In genomic region chr18:10901329-10901728, GRCh38 we compare ENCODE assay signal across 22 cellular contexts.
"Had no signal": no experiment of that assay in that cellular context is flagged by ENCODE, and none has a peak within 500 bp of the region (broad histone marks: within the 10 kb centered on the region; RNA-seq: fewer than 3 reads in every experiment).

No MANE protein-coding gene starts in this region.

- DNase-seq: islet precursor cell; left ventricle myocardium superior; lower lobe of right lung; mammary epithelial cell; mesenchymal stem cell; naive thymus-derived CD8-positive, alpha-beta T cell; nucleus accumbens; pancreas; posterior cingulate gyrus; retina; right cardiac atrium; sigmoid colon; small intestine; spleen; stimulated activated CD4-positive, alpha-beta T cell treated with anti-CD3 and anti-CD28 coated beads, Interleukin-4, amount 100 ng/mL, for 24 hours; stimulated activated naive CD4-positive, alpha-beta T cell; tibial artery; uterus had no signal

- H3K27me3 ChIP-seq: pancreas, sigmoid colon, spleen, suprapubic skin, tibial artery, uterus had no signal

- ATAC-seq: left ventricle myocardium superior; lower lobe of right lung; naive thymus-derived CD8-positive, alpha-beta T cell; pancreas; right cardiac atrium; stimulated activated effector memory CD8-positive, alpha-beta T cell treated with anti-CD3 and anti-CD28 coated beads, Interleukin-12 subunit alpha, Interleukin-12 subunit beta, amount 100 ng/mL, for 72 hours had no signal

- H3K9me3 ChIP-seq: lower lobe of right lung, pancreas, prostate gland, sigmoid colon, spleen, suprapubic skin, thoracic aorta, tibial artery, uterus had no signal

- H3K4me1 ChIP-seq: lower lobe of right lung, prostate gland, sigmoid colon, spleen, suprapubic skin, tibial artery, uterus had no signal

- H3K4me3 ChIP-seq: lower lobe of right lung, pancreas, prostate gland, sigmoid colon, spleen, suprapubic skin, thoracic aorta, tibial artery, uterus had no signal

- H3K36me3 ChIP-seq: lower lobe of right lung, pancreas, prostate gland, sigmoid colon, spleen, suprapubic skin, thoracic aorta, tibial artery, uterus had no signal

- H3K27ac ChIP-seq: lower lobe of right lung, pancreas, prostate gland, sigmoid colon, spleen, suprapubic skin, thoracic aorta, tibial artery, uterus had no signal
